8 cellular contexts compared by ENCODE assay signal in the genomic region with DNA sequence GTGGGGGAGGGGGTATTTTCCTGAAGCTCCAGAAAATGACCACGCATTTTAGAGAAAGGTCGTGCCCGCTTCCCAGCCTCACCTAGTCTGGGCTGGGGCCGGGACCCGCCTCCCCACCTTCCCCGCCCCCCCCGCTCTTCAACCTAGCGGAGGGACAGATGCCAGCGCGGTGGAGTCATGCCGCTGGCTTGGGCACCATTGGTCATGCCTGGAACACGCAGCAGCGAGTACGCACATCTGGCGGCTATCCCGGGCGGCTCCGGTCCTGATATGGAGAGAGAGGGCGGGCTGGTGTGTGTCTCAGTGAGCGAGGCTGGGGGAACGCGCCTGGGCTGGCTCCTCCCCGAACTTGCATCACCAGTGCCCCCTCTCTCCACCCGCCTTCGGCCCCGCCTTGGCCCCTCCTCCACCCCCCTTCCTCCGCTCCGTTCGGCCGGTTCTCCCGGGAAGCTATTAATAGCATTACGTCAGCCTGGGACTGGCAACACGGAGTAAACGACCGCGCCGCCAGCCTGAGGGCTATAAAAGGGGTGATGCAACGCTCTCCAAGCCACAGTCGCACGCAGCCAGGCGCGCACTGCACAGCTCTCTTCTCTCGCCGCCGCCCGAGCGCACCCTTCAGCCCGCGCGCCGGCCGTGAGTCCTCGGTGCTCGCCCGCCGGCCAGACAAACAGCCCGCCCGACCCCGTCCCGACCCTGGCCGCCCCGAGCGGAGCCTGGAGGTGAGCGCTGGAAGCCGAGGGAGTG. TPM values are rescaled to one million over a fixed set of nuclear protein-coding genes. Genes with fewer than 3 reads are reported as not detected.
DNase-seq lines count a peak whose midpoint lies in the region; TF ChIP-seq lines count a peak whose summit lies in the region.

A gene with protein sequence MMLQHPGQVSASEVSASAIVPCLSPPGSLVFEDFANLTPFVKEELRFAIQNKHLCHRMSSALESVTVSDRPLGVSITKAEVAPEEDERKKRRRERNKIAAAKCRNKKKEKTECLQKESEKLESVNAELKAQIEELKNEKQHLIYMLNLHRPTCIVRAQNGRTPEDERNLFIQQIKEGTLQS (plus strand): TSS at position 553 of the 747 bp plus-strand sequence. CDS start 6,261 bp downstream, outside the sequence.

- H3K4me1 Mint-ChIP-seq in HFFc6 (ENCODE audit: low read depth) = peaks cover 34% of the 10 kb centered on the region
- H3K4me1 Mint-ChIP-seq in activated naive CD4-positive, alpha-beta T cell treated with anti-CD3 and anti-CD28 coated beads, Interleukin-2, amount 10 ng/mL, durations not matched to agents 7 days and 5 days = peaks cover 51% of the 10 kb centered on the region

- H3K9me3 Mint-ChIP-seq in HFFc6 = no peaks in the 10 kb centered on the region
- no peaks in the 10 kb centered on the region for H3K9me3 Mint-ChIP-seq in activated naive CD4-positive, alpha-beta T cell treated with anti-CD3 and anti-CD28 coated beads, Interleukin-2, amount 10 ng/mL, durations not matched to agents 7 days and 5 days

- H3K27ac Mint-ChIP-seq in HFFc6 = peak within 1 kb of the TSS; percentile 92
- H3K27ac Mint-ChIP-seq in activated naive CD4-positive, alpha-beta T cell treated with anti-CD3 and anti-CD28 coated beads, Interleukin-2, amount 10 ng/mL, durations not matched to agents 7 days and 5 days = peak within 1 kb of the TSS; percentile 95

- peak within 1 kb of the TSS; percentile 89 for H3K4me3 Mint-ChIP-seq in HFFc6
- peak within 1 kb of the TSS; percentile 94 for H3K4me3 Mint-ChIP-seq in activated naive CD4-positive, alpha-beta T cell treated with anti-CD3 and anti-CD28 coated beads, Interleukin-2, amount 10 ng/mL, durations not matched to agents 7 days and 5 days

- no peaks in the 10 kb centered on the region for H3K27me3 ChIP-seq in GM06990 (replicated peaks; ENCODE audit: control insufficient read depth, insufficient read depth, low read length)

- peak within 1 kb of the TSS; percentile 76 for H3K27ac ChIP-seq in SK-N-MC

- H3K9ac ChIP-seq in SK-N-MC (ENCODE audit: insufficient read length) = peak within 1 kb of the TSS; percentile 97

- H3K9me3 ChIP-seq in SK-N-MC (ENCODE audit: low read depth, low read length) = no peaks in the 10 kb centered on the region

- H3K36me3 Mint-ChIP-seq in HFFc6 (ENCODE audit: low read depth) = no peaks in the 10 kb centered on the region
- peaks cover 8% of the 10 kb centered on the region for H3K36me3 Mint-ChIP-seq in activated naive CD4-positive, alpha-beta T cell treated with anti-CD3 and anti-CD28 coated beads, Interleukin-2, amount 10 ng/mL, durations not matched to agents 7 days and 5 days

- H3K4me3 ChIP-seq in GM06990 (replicated peaks; ENCODE audit: low read depth, low read length) (peak within 1 kb of the TSS; percentile 86), SK-N-MC (peak within 1 kb of the TSS; percentile 84)

- DNase-seq in GM06990 (ENCODE audit: extremely low read depth, insufficient read length) = peak; percentile 96
- DNase-seq in HFFc6 = peak; percentile 100
- DNase-seq in NAMALWA (ENCODE audit: low spot score) = peak; percentile 92
- peak; percentile 96 for DNase-seq in SK-N-MC (ENCODE audit: low read depth, low spot score)
- peak; percentile 96 for DNase-seq in activated naive CD4-positive, alpha-beta T cell treated with anti-CD3 and anti-CD28 coated beads, Interleukin-2, amount 10 ng/mL, durations not matched to agents 7 days and 5 days
- peak; percentile 100 for DNase-seq in globus pallidus (ENCODE audit: low spot score)
- peak; percentile 66 to 100 (median 98) for DNase-seq in nucleus accumbens (lab: John Stamatoyannopoulos, UW)
- DNase-seq in superior temporal gyrus (ENCODE audit: extremely low spot score) = peak; percentile 98

- H3K27me3 Mint-ChIP-seq in HFFc6 (ENCODE audit: insufficient read depth) = peaks cover 55% of the 10 kb centered on the region
- peaks cover 66% of the 10 kb centered on the region for H3K27me3 Mint-ChIP-seq in activated naive CD4-positive, alpha-beta T cell treated with anti-CD3 and anti-CD28 coated beads, Interleukin-2, amount 10 ng/mL, durations not matched to agents 7 days and 5 days

- no peak for TF ChIP-seq CTCF in GM06990 (IDR thresholded peaks at IDR 0.05; ENCODE audit: insufficient read depth, low read length, poor library complexity, severe bottlenecking)
- TF ChIP-seq CTCF in HFFc6 (IDR thresholded peaks at IDR 0.05) = no peak

- no peaks in the 10 kb centered on the region for H3K36me3 ChIP-seq in GM06990 (ENCODE audit: control insufficient read depth, insufficient read depth, low read length)
- H3K36me3 ChIP-seq in SK-N-MC (ENCODE audit: insufficient read depth, low read length) = no peaks in the 10 kb centered on the region

- CTCF ChIA-PET in activated naive CD4-positive, alpha-beta T cell treated with anti-CD3 and anti-CD28 coated beads, Interleukin-2, amount 10 ng/mL, durations not matched to agents 7 days and 5 days (lab: Charles Lee) = interaction anchor here (1.0 to 3.1 kb wide), 7 partner anchors 11 to 386 kb away, joined by 3 to 17 read pairs (median 3); no protein-coding TSS in a partner anchor

RNA-seq across cellular contexts. Expression of the gene that starts here (rescaled TPM):
- total RNA-seq in HFFc6 (2021; fragmentation: NEBNext Ultra II Directional; extraction: Animal tissue kit (Norgen Biotek cat#: 25700)) = 1 to 10 TPM; 1.9 to 5.5 (median 4.8) TPM

Comparison
In these comparisons a context has a peak if more than half of its experiments do, and no peak if none do; other contexts are left out.
1. Peak in every context shown above with its lines: DNase-seq, H3K4me3 ChIP-seq and H3K27ac ChIP-seq.